In the genomic region with DNA sequence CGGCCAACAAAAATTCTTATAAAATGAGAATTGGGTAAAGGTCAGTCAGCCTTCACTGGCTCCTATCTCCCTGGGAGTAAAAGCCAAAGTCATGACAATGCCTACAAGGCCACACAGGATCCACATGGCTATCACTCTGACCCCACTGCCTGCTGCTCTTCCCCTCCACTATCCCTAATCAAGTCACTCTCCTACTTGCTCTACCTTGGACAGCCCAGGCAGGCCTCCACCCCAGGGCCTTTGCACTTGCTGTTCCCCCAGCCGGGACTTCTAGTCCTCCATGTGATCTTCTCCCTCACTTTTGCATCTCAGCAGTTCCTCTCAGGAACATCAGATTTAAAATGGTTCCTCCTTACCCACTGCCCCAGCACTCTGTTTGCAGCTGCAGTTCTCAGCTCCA, we compare ENCODE assay signal across 24 cellular contexts. TPM values are rescaled to one million over a fixed set of nuclear protein-coding genes. Genes with fewer than 3 reads are reported as not detected.
A peak's percentile ranks its signal among the peaks of the same experiment; 100 is the strongest.
DNase-seq lines count a peak whose midpoint lies in the region; ATAC-seq and TF ChIP-seq lines count a peak whose summit lies in the region.
"Had no signal": no experiment of that assay in that cellular context is flagged by ENCODE, and none has a peak within 500 bp of the region (broad histone marks: within the 10 kb centered on the region; RNA-seq: fewer than 3 reads in every experiment).

No MANE protein-coding gene starts in this region.

- CTCF ChIA-PET in Calu3 (lab: Charles Lee) = no interaction called here
- CTCF ChIA-PET in WTC11 (lab: Charles Lee) = no interaction called here

- H3K36me3 ChIP-seq in osteoblast (ENCODE audit: insufficient read depth, low read length) = no peaks in the 10 kb centered on the region
- H3K36me3 ChIP-seq: HAP-1, Peyer's patch had no signal

- H3K27me3 ChIP-seq in H9 (ENCODE audit: insufficient read depth, low read length) (no peaks in the 10 kb centered on the region), osteoblast (ENCODE audit: insufficient read depth, low read length) (no peaks in the 10 kb centered on the region)
- H3K27me3 ChIP-seq: Peyer's patch had no signal

- no peaks in the 10 kb centered on the region for H4K20me1 ChIP-seq in H9 (ENCODE audit: control insufficient read depth, insufficient read depth, insufficient read length)
- no peaks in the 10 kb centered on the region for H4K20me1 ChIP-seq in osteoblast (ENCODE audit: insufficient read depth, low read length)

- H3K27ac ChIP-seq in H9 (ENCODE audit: insufficient read length, low read depth, low read length) (no peak overlapping the region), osteoblast (ENCODE audit: low read depth, low read length) (peak overlapping the region; percentile 94)
- H3K27ac ChIP-seq: A549, HL-60, Peyer's patch had no signal

- TF ChIP-seq CTCF in Calu3 (IDR thresholded peaks at IDR 0.05; ENCODE audit: unreplicated experiment) = no peak
- no peak for TF ChIP-seq CTCF in H9 (conservative IDR thresholded peaks at IDR 0.05)
- TF ChIP-seq CTCF in WTC11 (IDR thresholded peaks at IDR 0.05) = no peak
- TF ChIP-seq CTCF in osteoblast (IDR thresholded peaks at IDR 0.05; ENCODE audit: extremely low read depth, low read depth, low read length) = no peak

- no peak overlapping the region for H3K23ac ChIP-seq in H9 (ENCODE audit: insufficient read length, low read depth, low read length)

- H3K4me1 Mint-ChIP-seq in Calu3 (ENCODE audit: low read depth, unreplicated experiment) (peaks cover 25% of the 10 kb centered on the region), H9 (peaks cover 37 to 42% of the 10 kb centered on the region in 2 experiments), WTC11 (peaks cover 36% of the 10 kb centered on the region)

- H3K56ac ChIP-seq in H9 (ENCODE audit: insufficient read length, low read depth, low read length) = no peak overlapping the region

- H3K4ac ChIP-seq in H9 (ENCODE audit: low read depth, low read length) = no peak overlapping the region

- H3K4me3 ChIP-seq in osteoblast (ENCODE audit: insufficient read depth, low read length) = no peak overlapping the region
- H3K4me3 ChIP-seq: A549, HAP-1, Peyer's patch had no signal

- no peak overlapping the region for H3T11ph ChIP-seq in H9 (ENCODE audit: low read length)

- H3K36me3 Mint-ChIP-seq in Calu3 (ENCODE audit: insufficient read depth, unreplicated experiment) (no peaks in the 10 kb centered on the region), H9 (ENCODE audit: insufficient read depth in 1 of 3, low read depth in 3 of 3) (peaks cover 2 to 12% (median 4%) of the 10 kb centered on the region in 3 experiments; a peak in 4 of 7 replicates), WTC11 (0 out of 2 replicates have a peak, but pooled peaks cover 4% of the 10 kb centered on the region)
- H3K36me3 Mint-ChIP-seq: CD8-positive, alpha-beta T cell had no signal

- H3K9me3 Mint-ChIP-seq in Calu3 (ENCODE audit: low read depth, unreplicated experiment) (peaks cover 7% of the 10 kb centered on the region), H9 (peaks cover 2 to 4% of the 10 kb centered on the region in 2 experiments; a peak in 4 of 5 replicates), WTC11 (peaks cover 11% of the 10 kb centered on the region)
- H3K9me3 Mint-ChIP-seq: CD8-positive, alpha-beta T cell had no signal

- H4K8ac ChIP-seq in H9 (replicated peaks; ENCODE audit: insufficient read length, low read depth, low read length) = no peak overlapping the region

- H3K4me3 Mint-ChIP-seq in Calu3 (ENCODE audit: low read depth, unreplicated experiment) (no peak overlapping the region), H9 (no peak overlapping the region), WTC11 (no peak overlapping the region)
- H3K4me3 Mint-ChIP-seq: CD8-positive, alpha-beta T cell had no signal

- no peak overlapping the region for H2AFZ ChIP-seq in H9 (ENCODE audit: low read length)
- no peak overlapping the region for H2AFZ ChIP-seq in osteoblast (ENCODE audit: low read length)

- H3K9me3 ChIP-seq in H9 (ENCODE audit: control insufficient read depth, low read depth, low read length) (no peaks in the 10 kb centered on the region), osteoblast (ENCODE audit: low read depth, low read length) (no peaks in the 10 kb centered on the region)
- H3K9me3 ChIP-seq: HAP-1, Peyer's patch had no signal

- no peak overlapping the region for H2BK15ac ChIP-seq in H9 (ENCODE audit: low read depth, low read length)

- no CpG with 5 or more reads among the region's 2 CpGs for WGBS in H9 (ENCODE audit: extremely low coverage, insufficient read length, low lambda C conversion rate)

- H3K4me2 ChIP-seq in H9 (ENCODE audit: insufficient read depth, insufficient read length, low read length) (no peak overlapping the region), osteoblast (ENCODE audit: insufficient read depth, low read length) (no peak overlapping the region)
- H3K4me2 ChIP-seq: A549 had no signal

- H3K79me2 ChIP-seq in H9 (ENCODE audit: insufficient read depth, low read length) (no peaks in the 10 kb centered on the region), osteoblast (ENCODE audit: insufficient read depth, low read length) (no peaks in the 10 kb centered on the region)

- H3K18ac ChIP-seq in H9 (ENCODE audit: insufficient read length, low read depth, low read length) = peak overlapping the region; percentile 14

- H3K23me2 ChIP-seq in H9 (ENCODE audit: insufficient read length, low read depth, low read length, poor library complexity, severe bottlenecking) = no peaks in the 10 kb centered on the region

- no peak overlapping the region for H3K9ac ChIP-seq in H9 (ENCODE audit: extremely low read depth, insufficient read length, low read length)

- ATAC-seq in WTC11 (no peak), GM21423 (IDR thresholded peaks at IDR 0.05; ENCODE audit: unreplicated experiment) (no peak)
- ATAC-seq: A549; CD8-positive, alpha-beta T cell had no signal

- no peaks in the 10 kb centered on the region for H3K79me1 ChIP-seq in H9 (ENCODE audit: insufficient read depth, low read depth, low read length, poor library complexity, severe bottlenecking)

- no peak overlapping the region for H2BK120ac ChIP-seq in H9 (ENCODE audit: low read depth, low read length, poor library complexity, severe bottlenecking)

- H2AK5ac ChIP-seq in H9 (ENCODE audit: insufficient read length, low read length) = no peak overlapping the region

- H2BK12ac ChIP-seq in H9 (ENCODE audit: insufficient read length, low read depth, low read length) = no peak overlapping the region

- no peak overlapping the region for H2BK20ac ChIP-seq in H9 (ENCODE audit: low read depth, low read length, poor library complexity, severe bottlenecking)

- H3K27ac Mint-ChIP-seq in Calu3 (ENCODE audit: unreplicated experiment) (peak overlapping the region; percentile 7), H9 (peak overlapping the region in 1 of 3 experiments; percentile 46; a peak in 1 of 7 replicates), WTC11 (no peak overlapping the region; the same call in 1 of the 2 replicates)
- H3K27ac Mint-ChIP-seq: CD8-positive, alpha-beta T cell had no signal

- POLR2A ChIA-PET in WTC11 (lab: Charles Lee) = no interaction called here

- H2BK5ac ChIP-seq in H9 (ENCODE audit: insufficient read length, low read length) = no peak overlapping the region

- H3K27me3 Mint-ChIP-seq in Calu3 (ENCODE audit: unreplicated experiment) (no peaks in the 10 kb centered on the region), H9 (ENCODE audit: low read depth) (no peaks in the 10 kb centered on the region; the same call in 1 of the 2 replicates), WTC11 (ENCODE audit: low read depth) (peaks cover 4% of the 10 kb centered on the region)

- no peak for DNase-seq in Calu3
- no peak for DNase-seq in H9
- no peak for DNase-seq in WTC11 (ENCODE audit: low spot score)
- DNase-seq in osteoblast (ENCODE audit: insufficient read length, low spot score, missing footprints) = no peak
- no peak for DNase-seq in NCI-H187 (lab: John Stamatoyannopoulos, UW)
- no peak for DNase-seq in posterior cingulate gyrus
- DNase-seq: C1 segment of cervical spinal cord; CD8-positive, alpha-beta T cell; DMS153; DND-41; Karpas-422; NCI-H1092; NCI-H1417 treated with DMSO at 0.1 percent for 48 hours; NCI-H1694 treated with DMSO at 0.1 percent for 48 hours; NCI-H2081 treated with DMSO at 0.1 percent for 48 hours; NCI-H2171 treated with DMSO at 0.1 percent for 48 hours; NCI-H446; NCI-H524 treated with DMSO at 0.1 percent for 48 hours; Peyer's patch; T-helper 2 cell had no signal

- H4K91ac ChIP-seq in H9 (ENCODE audit: insufficient read length, low read depth, low read length) = no peak overlapping the region

- intact Hi-C loops in Calu3 (cut with micrococcal nuclease; ENCODE audit: unreplicated experiment) = no loop called here
- intact Hi-C loops in posterior cingulate gyrus (cut with DNase I) = no loop called here

- no peak overlapping the region for H3K14ac ChIP-seq in H9 (ENCODE audit: insufficient read depth, low read length)

- no peaks in the 10 kb centered on the region; the same call in 1 of the 2 replicates for H3K4me1 ChIP-seq in H9 (ENCODE audit: insufficient read depth, low read length)
- H3K4me1 ChIP-seq in osteoblast (ENCODE audit: insufficient read depth, low read length) = peaks cover 31% of the 10 kb centered on the region
- H3K4me1 ChIP-seq: Peyer's patch had no signal

- no peak overlapping the region for H4K5ac ChIP-seq in H9 (ENCODE audit: insufficient read length, low read depth, low read length)

- BruUV-seq in Calu3 (replicated peaks; lab: Mats Ljungman, UMichigan) = no TSS peak

TF ChIP-seq in WTC11, 78 proteins besides CTCF, POLR2A, EP300 and RAD21:
- 0 out of 2 replicates have a peak, but pooled peaks have one; percentile 4 for TF ChIP-seq GTF2I (CRISPR knock-in tag; conservative IDR thresholded peaks at IDR 0.05)
- no peak for TF ChIP-seq CBFB (CRISPR knock-in tag; IDR thresholded peaks at IDR 0.05; ENCODE audit: low read depth)

RNA-seq across cellular contexts. Expression of a gene that starts 50.6 kb away (rescaled TPM):
- total RNA-seq in Calu3 (2022) (76.1 and 111 TPM in 2 replicates), H9 (2021) (15.1 and 15.5 TPM in 2 replicates), WTC11 (2021) (17.6 to 22.7 TPM (median 21.2 TPM) in 3 replicates), osteoblast (1.1 and 1.2 TPM in 2 replicates)
- total RNA-seq: CD8-positive, alpha-beta T cell had no signal
